In the genomic region with DNA sequence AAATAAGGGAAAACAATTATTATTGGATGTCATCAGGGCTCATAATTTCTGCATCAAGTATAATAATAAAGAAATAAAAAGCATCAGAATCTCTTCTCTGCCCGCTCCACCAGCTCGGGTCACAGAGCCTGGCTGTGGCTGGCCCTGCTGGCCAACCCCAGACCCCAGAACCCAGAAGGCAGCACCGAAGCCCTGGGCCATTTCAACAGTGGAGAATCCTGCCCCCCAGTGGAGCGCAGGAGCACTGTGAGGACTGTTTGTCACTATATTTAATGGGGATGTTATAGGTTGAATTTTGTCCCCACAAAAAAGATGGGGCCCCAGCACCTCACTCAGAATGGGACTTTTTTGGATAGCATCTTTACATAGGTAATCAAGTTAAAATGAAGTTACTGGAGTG, we compare ENCODE assay signal across 9 cellular contexts. TPM values are rescaled to one million over a fixed set of nuclear protein-coding genes. Genes with fewer than 3 reads are reported as not detected.
DNase-seq lines count a peak whose midpoint lies in the region; ATAC-seq and TF ChIP-seq lines count a peak whose summit lies in the region.
"Had no signal": no experiment of that assay in that cellular context is flagged by ENCODE, and none has a peak within 500 bp of the region (broad histone marks: within the 10 kb centered on the region; RNA-seq: fewer than 3 reads in every experiment).

No MANE protein-coding gene starts in this region.

- no TSS peak for BruUV-seq in MCF 10A (replicated peaks; lab: Mats Ljungman, UMichigan)

- CTCF ChIA-PET in AG04449 (lab: Yijun Ruan, JAX): no interaction called here
- CTCF ChIA-PET in MCF 10A (lab: Yijun Ruan, JAX): interaction anchor here (0.8 to 1.3 kb wide), 3 partner anchors 20 to 122 kb away, joined by 3 read pairs; no protein-coding TSS in a partner anchor

- TF ChIP-seq CTCF in AG04449 (IDR thresholded peaks at IDR 0.05; ENCODE audit: insufficient read depth, low read length, missing control alignments) (peak; percentile 1), MCF 10A (IDR thresholded peaks at IDR 0.05; ENCODE audit: unreplicated experiment) (peak; percentile 41)

- peaks cover 7% of the 10 kb centered on the region; the same call in 1 of the 2 replicates for H3K4me1 ChIP-seq in HUES48 (ENCODE audit: control insufficient read depth, insufficient read depth, low read length)

- H3K36me3 Mint-ChIP-seq in MCF 10A (ENCODE audit: insufficient read depth, unreplicated experiment): peaks cover 13% of the 10 kb centered on the region

- no peaks in the 10 kb centered on the region for H3K27me3 ChIP-seq in HUES48 (ENCODE audit: control insufficient read depth, insufficient read depth, low read length)

- H3K4me1 Mint-ChIP-seq in MCF 10A (ENCODE audit: insufficient read depth, unreplicated experiment): peaks cover 12% of the 10 kb centered on the region

- H3K36me3 ChIP-seq in HUES48 (ENCODE audit: control insufficient read depth, insufficient read depth, low read length): peaks cover 14% of the 10 kb centered on the region

- DNase-seq in AG04449 (ENCODE audit: low read depth, low spot score) (no peak), MCF 10A (ENCODE audit: unreplicated experiment) (peak; percentile 46), kidney tubule cell (ENCODE audit: low spot score) (peak; percentile 48), NCI-H1105 treated with DMSO at 0.1 percent for 48 hours (lab: John Stamatoyannopoulos, UW) (no peak), COR-L47 (lab: John Stamatoyannopoulos, UW) (no peak), GM19240 (ENCODE audit: insufficient read length, low spot score) (no peak)

- no peak overlapping the region for H3K4me3 Mint-ChIP-seq in MCF 10A (ENCODE audit: unreplicated experiment)

- H3K9ac ChIP-seq in HUES48 (ENCODE audit: low read depth, low read length): no peak overlapping the region

- peak overlapping the region; percentile 82 for H3K27ac Mint-ChIP-seq in MCF 10A (ENCODE audit: low read depth, unreplicated experiment)

- H3K9me3 ChIP-seq in HUES48 (ENCODE audit: control insufficient read depth, insufficient read depth, low read length): no peaks in the 10 kb centered on the region

- POLR2A ChIA-PET in AG04449 (lab: Yijun Ruan, JAX) (no interaction called here), MCF 10A (lab: Yijun Ruan, JAX) (no interaction called here)

- no peaks in the 10 kb centered on the region for H3K9me3 Mint-ChIP-seq in MCF 10A (ENCODE audit: unreplicated experiment)

- no peaks in the 10 kb centered on the region for H3K27me3 Mint-ChIP-seq in MCF 10A (ENCODE audit: insufficient read depth, unreplicated experiment)

- H3K27ac ChIP-seq in HUES48 (ENCODE audit: low read depth, low read length): peak overlapping the region; percentile 89

- intact Hi-C loops in MCF 10A (cut with micrococcal nuclease): no loop called here

- no peak overlapping the region for H3K4me3 ChIP-seq in AG04449 (ENCODE audit: low read depth, low read length)
- no peak overlapping the region for H3K4me3 ChIP-seq in HUES48 (ENCODE audit: low read depth, low read length)

- no peak for ATAC-seq in GM19395 (IDR thresholded peaks at IDR 0.05; ENCODE audit: unreplicated experiment)

RNA-seq across cellular contexts. Expression of a gene that starts 27.3 kb away (rescaled TPM):
- 8.4 and 9.3 TPM in 2 replicates for total RNA-seq in MCF 10A (2022)

RNA-seq across cellular contexts. Expression of a gene that starts 33.5 kb away (rescaled TPM):
- not detected in 2 replicates for total RNA-seq in MCF 10A (2022)
- total RNA-seq: G401 had no signal

Comparison
In these comparisons a context has a peak if more than half of its experiments do, and no peak if none do; other contexts are left out.
1. DNase-seq: peak in MCF 10A (single experiment) and kidney tubule cell (single experiment); none in AG04449 (single experiment), NCI-H1105 treated with DMSO at 0.1 percent for 48 hours (single experiment), COR-L47 (single experiment) and GM19240 (single experiment).